ENCODE assay signal across 8 cellular contexts in genomic region chr10:97849101-97849490, GRCh38. TPM values are rescaled to one million over a fixed set of nuclear protein-coding genes. Genes with fewer than 3 reads are reported as not detected.
DNase-seq lines count a peak whose midpoint lies in the region; ATAC-seq lines count a peak whose summit lies in the region.

No MANE protein-coding gene starts in this region.

- intact Hi-C loops in left colon (cut with DNase I, micrococcal nuclease), result no loop called here

- no peak overlapping the region for H3K27ac ChIP-seq in BLaER1 treated with 17β-estradiol and CSF1 and Interleukin-3, amounts not matched to agents 10 nM and 100 nM
- no peak overlapping the region for H3K27ac ChIP-seq in HUES64 (ENCODE audit: low read depth, low read length)

- DNase-seq in left colon (peak; percentile 16 to 32), activated gamma-delta T cell (lab: John Stamatoyannopoulos, UW) (no peak), iPS-NIHi7 (ENCODE audit: extremely low spot score) (no peak)

- H3K27me3 Mint-ChIP-seq in T-helper 1 cell treated with Interleukin-12 subunit alpha and Interleukin-12 subunit beta and Interleukin-4 antibody, amounts not matched to agents 30 μg/mL and 1 μg/mL, for 36 hours (ENCODE audit: low read depth), result peaks cover 18% of the 10 kb centered on the region

- peaks cover 0 to 18% (median 6%) of the 10 kb centered on the region in 11 experiments; a peak in 10 of 22 replicates for H4K20me1 ChIP-seq in BLaER1 treated with 17β-estradiol and CSF1 and Interleukin-3, amounts not matched to agents 10 nM and 100 nM

- peak overlapping the region; percentile 68 for H3K27ac Mint-ChIP-seq in T-helper 1 cell treated with Interleukin-12 subunit alpha and Interleukin-12 subunit beta and Interleukin-4 antibody, amounts not matched to agents 30 μg/mL and 1 μg/mL, for 36 hours

- peaks cover 0 to 7% (median 3%) of the 10 kb centered on the region in 11 experiments; a peak in 6 of 22 replicates for H3K9me3 ChIP-seq in BLaER1 treated with 17β-estradiol and CSF1 and Interleukin-3, amounts not matched to agents 10 nM and 100 nM (replicated peaks in 1 of 11)
- no peaks in the 10 kb centered on the region for H3K9me3 ChIP-seq in HUES64 (ENCODE audit: insufficient read depth, low read depth, low read length)

- peaks cover 26 to 47% (median 38%) of the 10 kb centered on the region in 10 experiments for H3K4me1 ChIP-seq in BLaER1 treated with 17β-estradiol and CSF1 and Interleukin-3, amounts not matched to agents 10 nM and 100 nM
- H3K4me1 ChIP-seq in HUES64 (ENCODE audit: insufficient read depth, low read length), result peaks cover 3% of the 10 kb centered on the region; the same call in 1 of the 2 replicates

- ATAC-seq in left colon, result peak; percentile 67
- ATAC-seq in GM21737 (IDR thresholded peaks at IDR 0.05; ENCODE audit: unreplicated experiment), result no peak
- no peak for ATAC-seq in HG02852 (IDR thresholded peaks at IDR 0.05; ENCODE audit: unreplicated experiment)

- H3K4me3 ChIP-seq in BLaER1 treated with 17β-estradiol and CSF1 and Interleukin-3, amounts not matched to agents 10 nM and 100 nM, result peak overlapping the region; percentile 50 to 75 (median 62)
- H3K4me3 ChIP-seq in HUES64 (ENCODE audit: low read length), result peak overlapping the region; percentile 58

- no peaks in the 10 kb centered on the region for H3K36me3 ChIP-seq in BLaER1 treated with 17β-estradiol and CSF1 and Interleukin-3, amounts not matched to agents 10 nM and 100 nM
- no peaks in the 10 kb centered on the region for H3K36me3 ChIP-seq in HUES64 (ENCODE audit: insufficient read depth, low read length)

- H3K9ac ChIP-seq in BLaER1 treated with 17β-estradiol and CSF1 and Interleukin-3, amounts not matched to agents 10 nM and 100 nM, result peak overlapping the region in 2 of 11 experiments; percentile 11 to 39; a peak in 1 of 22 replicates
- no peak overlapping the region for H3K9ac ChIP-seq in HUES64 (ENCODE audit: low read depth, low read length)

- peaks cover 7 to 37% (median 14%) of the 10 kb centered on the region in 11 experiments; a peak in 20 of 22 replicates for H3K27me3 ChIP-seq in BLaER1 treated with 17β-estradiol and CSF1 and Interleukin-3, amounts not matched to agents 10 nM and 100 nM
- peaks cover 49% of the 10 kb centered on the region for H3K27me3 ChIP-seq in HUES64 (ENCODE audit: insufficient read depth, low read length)

- H3K4me3 Mint-ChIP-seq in T-helper 1 cell treated with Interleukin-12 subunit alpha and Interleukin-12 subunit beta and Interleukin-4 antibody, amounts not matched to agents 30 μg/mL and 1 μg/mL, for 36 hours, result peak overlapping the region; percentile 89

- 22% methylated on average over 8 of the region's 8 CpGs for WGBS in HUES64

- H3K4me1 Mint-ChIP-seq in T-helper 1 cell treated with Interleukin-12 subunit alpha and Interleukin-12 subunit beta and Interleukin-4 antibody, amounts not matched to agents 30 μg/mL and 1 μg/mL, for 36 hours (ENCODE audit: low read depth), result peaks cover 34% of the 10 kb centered on the region

- no peaks in the 10 kb centered on the region for H3K36me3 Mint-ChIP-seq in T-helper 1 cell treated with Interleukin-12 subunit alpha and Interleukin-12 subunit beta and Interleukin-4 antibody, amounts not matched to agents 30 μg/mL and 1 μg/mL, for 36 hours (ENCODE audit: low read depth)

- H3K9me3 Mint-ChIP-seq in T-helper 1 cell treated with Interleukin-12 subunit alpha and Interleukin-12 subunit beta and Interleukin-4 antibody, amounts not matched to agents 30 μg/mL and 1 μg/mL, for 36 hours, result no peaks in the 10 kb centered on the region

- peak overlapping the region; percentile 72 to 87 (median 82) for H3K4me2 ChIP-seq in BLaER1 treated with 17β-estradiol and CSF1 and Interleukin-3, amounts not matched to agents 10 nM and 100 nM

RNA-seq across cellular contexts. Expression of gene GOLGA7B, which starts 0.5 kb away (rescaled TPM):
- polyA plus RNA-seq in HUES64 (2013, experiment 1 of 2), result 0.05 TPM
- not detected for polyA plus RNA-seq in HUES64 (2013, experiment 2 of 2)
- under 1 TPM; 0.42 to 0.46 TPM for total RNA-seq in left colon

Comparison
In these comparisons a context has a peak if more than half of its experiments do, and no peak if none do; other contexts are left out.
1. DNase-seq: peak in left colon (2 of 2); none in activated gamma-delta T cell (single experiment) and iPS-NIHi7 (single experiment).